8 cellular contexts compared by ENCODE assay signal in genomic region chr1:119808972-119809550, GRCh38. TPM values are rescaled to one million over a fixed set of nuclear protein-coding genes. Genes with fewer than 3 reads are reported as not detected.
DNase-seq lines count a peak whose midpoint lies in the region; ATAC-seq and TF ChIP-seq lines count a peak whose summit lies in the region.

No MANE protein-coding gene starts in this region.

- H3K27me3 Mint-ChIP-seq in T-helper 17 cell = peaks cover 64% of the 10 kb centered on the region

- H3K27me3 ChIP-seq in GM06990 (replicated peaks; ENCODE audit: control insufficient read depth, insufficient read depth, low read length) (no peaks in the 10 kb centered on the region), right atrium auricular region (no peaks in the 10 kb centered on the region)

- ATAC-seq in HG02642 (IDR thresholded peaks at IDR 0.05; ENCODE audit: poor library complexity, unreplicated experiment) (peak; percentile 70), T-helper 17 cell (peak; percentile 83), sciatic nerve (peak; percentile 85), GM21717 (IDR thresholded peaks at IDR 0.05; ENCODE audit: unreplicated experiment) (no peak)

- no peak overlapping the region for H3K27ac ChIP-seq in right atrium auricular region

- H3K4me3 ChIP-seq in GM06990 (replicated peaks; ENCODE audit: low read depth, low read length) (no peak overlapping the region), right atrium auricular region (no peak overlapping the region)

- H3K4me1 ChIP-seq in right atrium auricular region = no peaks in the 10 kb centered on the region

- H3K27ac Mint-ChIP-seq in T-helper 17 cell = no peak overlapping the region

- TF ChIP-seq CTCF in GM06990 (IDR thresholded peaks at IDR 0.05; ENCODE audit: insufficient read depth, low read length, poor library complexity, severe bottlenecking) = peak; percentile 98
- peak; percentile 84 to 89 for TF ChIP-seq CTCF in right atrium auricular region (IDR thresholded peaks at IDR 0.05)

- H3K4me1 Mint-ChIP-seq in T-helper 17 cell = peaks cover 4% of the 10 kb centered on the region

- no peak overlapping the region for H3K4me3 Mint-ChIP-seq in T-helper 17 cell

- DNase-seq in GM06990 (ENCODE audit: extremely low read depth, insufficient read length) (peak; percentile 4), NCI-H187 treated with DMSO at 0.1 percent for 48 hours (lab: John Stamatoyannopoulos, UW) (peak; percentile 44), T-helper 17 cell (peak; percentile 20 to 47 (median 36)), amniotic stem cell (lab: John Stamatoyannopoulos, UW) (peak; percentile 27), right atrium auricular region (ENCODE audit: low spot score) (peak; percentile 74), sciatic nerve (ENCODE audit: low spot score) (peak; percentile 84)

- H3K36me3 ChIP-seq in GM06990 (ENCODE audit: control insufficient read depth, insufficient read depth, low read length) (no peaks in the 10 kb centered on the region), right atrium auricular region (no peaks in the 10 kb centered on the region)

- H3K9me3 ChIP-seq in T-helper 17 cell (ENCODE audit: control insufficient read depth, low read length, poor library complexity, severe bottlenecking) (no peaks in the 10 kb centered on the region), right atrium auricular region (no peaks in the 10 kb centered on the region)

- intact Hi-C loops in sciatic nerve (cut with DNase I) = loop anchor here (10.0 kb wide), 1 partner anchor 54 kb away; no protein-coding TSS in a partner anchor

- peaks cover 3% of the 10 kb centered on the region for H3K36me3 Mint-ChIP-seq in T-helper 17 cell (ENCODE audit: low read depth)

RNA-seq across cellular contexts. Expression of gene REG4, which starts 2.2 kb away (rescaled TPM):
- total RNA-seq in T-helper 17 cell (under 1 TPM in 1 of 2 donors, not detected in 1; 0.42 TPM), right atrium auricular region (not detected), sciatic nerve (not detected)

RNA-seq across cellular contexts. Expression of gene HMGCS2, which starts 40.4 kb away (rescaled TPM):
- total RNA-seq in T-helper 17 cell = not detected
- 10 to 100 TPM; 12.4 to 43.8 TPM for total RNA-seq in right atrium auricular region
- total RNA-seq in sciatic nerve = not detected

Comparison
In these comparisons a context has a peak if more than half of its experiments do, and no peak if none do; other contexts are left out.
1. DNase-seq: peak in every context shown above with its lines; median percentile 84 in sciatic nerve; 74 in right atrium auricular region; 44 in NCI-H187 treated with DMSO at 0.1 percent for 48 hours; 36 in T-helper 17 cell; 27 in amniotic stem cell; 4 in GM06990.
2. RNA of gene HMGCS2, which starts 40.4 kb away (total RNA-seq): 12.4 to 43.8 TPM in right atrium auricular region; not detected in T-helper 17 cell and not detected in sciatic nerve (single experiment); every median in the first group is over 10 times any median in the second.